In the genomic region with DNA sequence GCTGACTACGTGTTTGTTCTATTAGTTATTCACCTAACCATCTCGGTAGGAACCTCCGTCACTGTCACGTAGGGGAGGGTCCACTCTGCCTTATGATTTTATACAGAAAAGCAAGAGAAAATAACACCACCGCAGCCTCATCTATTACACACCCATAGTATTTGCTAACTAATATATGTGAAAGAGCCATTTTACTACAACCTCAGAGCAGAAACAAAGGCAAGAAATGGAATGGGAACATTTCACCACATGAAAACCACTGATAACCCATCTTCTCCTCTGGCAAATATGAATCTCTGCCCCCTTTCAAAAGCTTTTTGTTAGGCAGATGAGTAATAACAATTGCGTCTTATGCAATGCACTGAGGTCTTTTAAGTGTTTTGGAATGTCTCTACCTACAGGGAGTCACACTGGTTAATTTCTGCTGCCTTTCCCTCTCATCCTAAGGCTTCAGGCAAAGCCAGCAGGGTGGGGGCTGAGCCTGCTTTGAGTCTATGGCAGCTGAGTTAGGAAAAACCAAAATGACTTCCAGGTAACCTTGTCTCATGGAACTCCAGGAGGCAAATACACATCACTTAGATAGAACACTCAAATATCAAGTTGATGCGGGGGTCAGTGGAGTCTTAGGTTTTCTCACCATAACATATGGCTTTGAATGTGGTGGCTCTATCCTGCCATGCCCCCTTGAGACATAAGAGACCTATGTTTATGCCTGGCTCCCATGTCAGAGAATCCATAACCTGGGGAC, we compare ENCODE assay signal across 18 cellular contexts. TPM values are rescaled to one million over a fixed set of nuclear protein-coding genes. Genes with fewer than 3 reads are reported as not detected.
A peak's percentile ranks its signal among the peaks of the same experiment; 100 is the strongest.
DNase-seq lines count a peak whose midpoint lies in the region; ATAC-seq and TF ChIP-seq lines count a peak whose summit lies in the region.
"Had no signal": no experiment of that assay in that cellular context is flagged by ENCODE, and none has a peak within 500 bp of the region (broad histone marks: within the 10 kb centered on the region; RNA-seq: fewer than 3 reads in every experiment).

No MANE protein-coding gene starts in this region.

- no peak overlapping the region for H3K23ac ChIP-seq in H9 (ENCODE audit: insufficient read length, low read depth, low read length)

- no peak overlapping the region for H3K18ac ChIP-seq in H9 (ENCODE audit: insufficient read length, low read depth, low read length)

- no peak overlapping the region for H4K8ac ChIP-seq in H9 (replicated peaks; ENCODE audit: insufficient read length, low read depth, low read length)

- WGBS in H9 (ENCODE audit: extremely low coverage, insufficient read length, low lambda C conversion rate): no CpG with 5 or more reads among the region's 7 CpGs

- DNase-seq in H9: no peak
- peak; percentile 84 for DNase-seq in epithelial cell of esophagus (ENCODE audit: low read depth)
- no peak for DNase-seq in progenitor cell of endocrine pancreas (ENCODE audit: low spot score, unreplicated experiment)
- DNase-seq in NCI-H146 (lab: John Stamatoyannopoulos, UW): no peak
- no peak for DNase-seq in NCI-H1436 (lab: John Stamatoyannopoulos, UW)
- no peak for DNase-seq in AML-193 (lab: John Stamatoyannopoulos, UW)
- DNase-seq in Right ventricle myocardium inferior (ENCODE audit: missing footprints): no peak
- DNase-seq: activated CD4-positive, alpha-beta T cell treated with anti-CD3 and anti-CD28 coated beads for 1 hour; activated effector memory CD4-positive, alpha-beta T cell treated with Interleukin-2 at 50 U/mL for 16 hours; amygdala; NCI-H1105; NCI-H2227 treated with DMSO at 0.1 percent for 48 hours; Right ventricle myocardium superior; thyroid gland had no signal

- H3K4me1 ChIP-seq in H9 (ENCODE audit: insufficient read depth, low read length): peaks cover 9% of the 10 kb centered on the region; the same call in 1 of the 2 replicates

- H2AK5ac ChIP-seq in H9 (ENCODE audit: insufficient read length, low read length): no peak overlapping the region

- no peak overlapping the region for H3K4me3 ChIP-seq in epithelial cell of esophagus (ENCODE audit: low read length)
- H3K4me3 ChIP-seq: K562, skin epidermis, thyroid gland had no signal

- no peaks in the 10 kb centered on the region for H3K27me3 ChIP-seq in H9 (ENCODE audit: insufficient read depth, low read length)
- H3K27me3 ChIP-seq: thyroid gland had no signal

- H3K4me3 Mint-ChIP-seq in H9: no peak overlapping the region
- no peak overlapping the region for H3K4me3 Mint-ChIP-seq in progenitor cell of endocrine pancreas (ENCODE audit: low read depth)
- H3K4me3 Mint-ChIP-seq: T-helper 2 cell treated with Interferon-gamma antibody and Interleukin-4, amounts not matched to agents 5 μg/mL and 100 μg/mL, for 36 hours had no signal

- no peaks in the 10 kb centered on the region for H3K23me2 ChIP-seq in H9 (ENCODE audit: insufficient read length, low read depth, low read length, poor library complexity, severe bottlenecking)

- no peak overlapping the region for H3K27ac ChIP-seq in H9 (ENCODE audit: insufficient read length, low read depth, low read length)
- H3K27ac ChIP-seq: skin epidermis, thyroid gland had no signal

- H3K4me1 Mint-ChIP-seq in H9 (peaks cover 41% of the 10 kb centered on the region in 2 experiments), progenitor cell of endocrine pancreas (ENCODE audit: low read depth) (peaks cover 70% of the 10 kb centered on the region)

- TF ChIP-seq CTCF in H9 (conservative IDR thresholded peaks at IDR 0.05) (no peak), epithelial cell of esophagus (IDR thresholded peaks at IDR 0.05; ENCODE audit: insufficient read depth, low read depth, low read length, missing control alignments) (no peak), progenitor cell of endocrine pancreas (IDR thresholded peaks at IDR 0.05; ENCODE audit: unreplicated experiment) (no peak)

- no peaks in the 10 kb centered on the region for H3K9me3 ChIP-seq in H9 (ENCODE audit: control insufficient read depth, low read depth, low read length)
- H3K9me3 ChIP-seq: thyroid gland had no signal

- H3K9me3 Mint-ChIP-seq in H9 (no peaks in the 10 kb centered on the region; a peak in 1 of 5 replicates), progenitor cell of endocrine pancreas (ENCODE audit: low read depth) (no peaks in the 10 kb centered on the region)
- H3K9me3 Mint-ChIP-seq: T-helper 2 cell treated with Interferon-gamma antibody and Interleukin-4, amounts not matched to agents 5 μg/mL and 100 μg/mL, for 36 hours had no signal

- H3T11ph ChIP-seq in H9 (ENCODE audit: low read length): no peak overlapping the region

- intact Hi-C loops in Right ventricle myocardium inferior (cut with DNase I): no loop called here

- ATAC-seq in SK-N-SH treated with all-trans-retinoic acid at 6 μM for 48 hours (no peak), Right ventricle myocardium inferior (no peak)
- ATAC-seq: K562 had no signal

- H3K79me1 ChIP-seq in H9 (ENCODE audit: insufficient read depth, low read depth, low read length, poor library complexity, severe bottlenecking): no peaks in the 10 kb centered on the region

- H3K27me3 Mint-ChIP-seq in H9 (ENCODE audit: low read depth) (no peaks in the 10 kb centered on the region), progenitor cell of endocrine pancreas (no peaks in the 10 kb centered on the region)

- H3K4ac ChIP-seq in H9 (ENCODE audit: low read depth, low read length): no peak overlapping the region

- no peak overlapping the region for H4K91ac ChIP-seq in H9 (ENCODE audit: insufficient read length, low read depth, low read length)

- peaks cover 12% of the 10 kb centered on the region; the same call in 1 of the 2 replicates for H3K79me2 ChIP-seq in H9 (ENCODE audit: insufficient read depth, low read length)

- H4K5ac ChIP-seq in H9 (ENCODE audit: insufficient read length, low read depth, low read length): no peak overlapping the region

- no peak overlapping the region for H3K4me2 ChIP-seq in H9 (ENCODE audit: insufficient read depth, insufficient read length, low read length)

- H3K9ac ChIP-seq in H9 (ENCODE audit: extremely low read depth, insufficient read length, low read length): no peak overlapping the region

- no peak overlapping the region for H3K56ac ChIP-seq in H9 (ENCODE audit: insufficient read length, low read depth, low read length)

- no peak overlapping the region for H2BK120ac ChIP-seq in H9 (ENCODE audit: low read depth, low read length, poor library complexity, severe bottlenecking)

- H2AFZ ChIP-seq in H9 (ENCODE audit: low read length): no peak overlapping the region

- no peaks in the 10 kb centered on the region for H3K36me3 Mint-ChIP-seq in H9 (ENCODE audit: insufficient read depth in 1 of 3, low read depth in 3 of 3)
- no peaks in the 10 kb centered on the region for H3K36me3 Mint-ChIP-seq in progenitor cell of endocrine pancreas (ENCODE audit: insufficient read depth)

- no peak overlapping the region for H2BK5ac ChIP-seq in H9 (ENCODE audit: insufficient read length, low read length)

- H2BK15ac ChIP-seq in H9 (ENCODE audit: low read depth, low read length): no peak overlapping the region

- H2BK20ac ChIP-seq in H9 (ENCODE audit: low read depth, low read length, poor library complexity, severe bottlenecking): no peak overlapping the region

- no peak overlapping the region for H2BK12ac ChIP-seq in H9 (ENCODE audit: insufficient read length, low read depth, low read length)

- no peak overlapping the region for H3K14ac ChIP-seq in H9 (ENCODE audit: insufficient read depth, low read length)

- H3K27ac Mint-ChIP-seq in H9 (peak overlapping the region in 2 of 3 experiments; percentile 24 to 30; a peak in 2 of 7 replicates), progenitor cell of endocrine pancreas (peak overlapping the region; percentile 55)
- H3K27ac Mint-ChIP-seq: T-helper 2 cell treated with Interferon-gamma antibody and Interleukin-4, amounts not matched to agents 5 μg/mL and 100 μg/mL, for 36 hours had no signal

- no peaks in the 10 kb centered on the region for H4K20me1 ChIP-seq in H9 (ENCODE audit: control insufficient read depth, insufficient read depth, insufficient read length)

TF ChIP-seq in SK-N-SH treated with all-trans-retinoic acid at 6 μM for 48 hours, 23 proteins besides CTCF, POLR2A, EP300 and RAD21:
- TF ChIP-seq ISL1 (CRISPR knock-in tag; IDR thresholded peaks at IDR 0.05) (0 out of 2 replicates have a peak, but pooled peaks have one; percentile 13), ZFP3 (CRISPR knock-in tag; IDR thresholded peaks at IDR 0.05) (no peak)

RNA-seq across cellular contexts. Expression of gene TSHZ3, which starts 15.0 kb away (rescaled TPM):
- total RNA-seq in H9 (2021) (3.2 and 4.1 TPM in 2 replicates), progenitor cell of endocrine pancreas (15.0 and 15.5 TPM in 2 replicates), Right ventricle myocardium inferior (3.5 TPM)
